ENCODE assay signal across 21 cellular contexts in the genomic region with DNA sequence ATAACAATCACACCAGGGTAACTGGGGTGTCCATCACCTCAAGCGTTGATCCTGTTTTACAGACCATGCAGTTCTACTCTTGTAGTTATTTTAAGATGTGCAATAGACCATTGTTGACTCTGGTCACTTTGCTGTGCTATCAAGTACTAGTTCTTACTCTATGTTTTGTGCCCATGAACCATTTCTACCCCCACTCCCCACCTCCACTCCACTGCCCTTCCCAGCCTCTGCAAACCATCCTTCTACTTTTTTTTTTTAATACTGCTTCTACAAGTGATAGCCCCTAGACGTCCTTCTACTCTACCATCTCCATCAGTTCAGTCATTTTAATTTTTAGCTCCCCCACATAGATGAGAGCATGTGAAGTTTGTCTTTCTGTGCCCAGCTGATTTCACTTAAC. TPM values are rescaled to one million over a fixed set of nuclear protein-coding genes. Genes with fewer than 3 reads are reported as not detected.
DNase-seq lines count a peak whose midpoint lies in the region; ATAC-seq and TF ChIP-seq lines count a peak whose summit lies in the region.
"Had no signal": no experiment of that assay in that cellular context is flagged by ENCODE, and none has a peak within 500 bp of the region (broad histone marks: within the 10 kb centered on the region; RNA-seq: fewer than 3 reads in every experiment).

No MANE protein-coding gene starts in this region.

- no peaks in the 10 kb centered on the region for H3K9me2 ChIP-seq in DOHH2 (replicated peaks; ENCODE audit: control insufficient read depth, low read length)

- H3K27me3 ChIP-seq in DOHH2 (ENCODE audit: control insufficient read depth, low read length), result no peaks in the 10 kb centered on the region
- H3K27me3 ChIP-seq: Peyer's patch had no signal

- no peaks in the 10 kb centered on the region for H3K9me3 ChIP-seq in DOHH2 (ENCODE audit: control insufficient read depth, insufficient read depth, low read length)
- H3K9me3 ChIP-seq: HAP-1, Peyer's patch had no signal

- no peak for DNase-seq in stimulated activated naive CD8-positive, alpha-beta T cell treated with anti-CD3 and anti-CD28 coated beads, Interleukin-15, Interleukin-2, amounts not matched to agents 100 U/mL and 50 U/mL, for 24 hours
- DNase-seq in WTC11 (ENCODE audit: low spot score) (no peak), osteocyte (ENCODE audit: extremely low spot score, unreplicated experiment) (no peak), SIG-M5 (lab: John Stamatoyannopoulos, UW) (no peak)
- DNase-seq: GM23248, MM.1S, NCI-H2029, NCI-H446 treated with DMSO at 0.1 percent for 48 hours, NCI-H526, OCI-M1, SHP77 treated with DMSO at 0.1 percent for 48 hours, SW 1271 had no signal

- no peak for ATAC-seq in stimulated activated naive CD8-positive, alpha-beta T cell treated with anti-CD3 and anti-CD28 coated beads, Interleukin-15, Interleukin-2, amounts not matched to agents 100 U/mL and 50 U/mL, for 24 hours
- no peak for ATAC-seq in WTC11
- no peak for ATAC-seq in HG02981 (IDR thresholded peaks at IDR 0.05; ENCODE audit: unreplicated experiment)

- no peaks in the 10 kb centered on the region for H3K27me3 Mint-ChIP-seq in stimulated activated naive CD8-positive, alpha-beta T cell treated with anti-CD3 and anti-CD28 coated beads, Interleukin-15, Interleukin-2, amounts not matched to agents 100 ng/mL and 50 ng/mL, for 24 hours
- no peaks in the 10 kb centered on the region for H3K27me3 Mint-ChIP-seq in WTC11 (ENCODE audit: low read depth)
- H3K27me3 Mint-ChIP-seq in osteocyte (ENCODE audit: unreplicated experiment), result no peaks in the 10 kb centered on the region
- H3K27me3 Mint-ChIP-seq: IgD-negative memory B cell had no signal

- H3K9me3 Mint-ChIP-seq in stimulated activated naive CD8-positive, alpha-beta T cell treated with anti-CD3 and anti-CD28 coated beads, Interleukin-15, Interleukin-2, amounts not matched to agents 100 ng/mL and 50 ng/mL, for 24 hours, result no peaks in the 10 kb centered on the region
- no peaks in the 10 kb centered on the region for H3K9me3 Mint-ChIP-seq in WTC11
- no peaks in the 10 kb centered on the region for H3K9me3 Mint-ChIP-seq in osteocyte (ENCODE audit: unreplicated experiment)
- H3K9me3 Mint-ChIP-seq: IgD-negative memory B cell had no signal

- H3K27ac ChIP-seq in DOHH2 (ENCODE audit: low read depth, low read length), result peak overlapping the region; percentile 62
- H3K27ac ChIP-seq: C4-2B, GM23248, KMS-11, Peyer's patch, SK-N-MC had no signal

- POLR2A ChIA-PET in WTC11 (lab: Charles Lee), result interaction anchor here (1.8 kb wide), 1 partner anchor 7 kb away, joined by 4 read pairs; no protein-coding TSS in a partner anchor

- H3K4me1 Mint-ChIP-seq in stimulated activated naive CD8-positive, alpha-beta T cell treated with anti-CD3 and anti-CD28 coated beads, Interleukin-15, Interleukin-2, amounts not matched to agents 100 ng/mL and 50 ng/mL, for 24 hours (ENCODE audit: low read depth), result peaks cover 37% of the 10 kb centered on the region
- peaks cover 33% of the 10 kb centered on the region for H3K4me1 Mint-ChIP-seq in WTC11
- H3K4me1 Mint-ChIP-seq in osteocyte (ENCODE audit: unreplicated experiment), result peaks cover 10% of the 10 kb centered on the region

- peaks cover 10% of the 10 kb centered on the region for H3F3A ChIP-seq in DOHH2 (ENCODE audit: control insufficient read depth, insufficient read depth)

- peaks cover 98% of the 10 kb centered on the region for H3K4me1 ChIP-seq in DOHH2 (ENCODE audit: control insufficient read depth, low read length)
- H3K4me1 ChIP-seq: HAP-1, Peyer's patch had no signal

- TF ChIP-seq CTCF in DOHH2 (IDR thresholded peaks at IDR 0.05; ENCODE audit: low read depth, low read length, poor library complexity, severe bottlenecking) (no peak), WTC11 (IDR thresholded peaks at IDR 0.05) (no peak), osteocyte (IDR thresholded peaks at IDR 0.05) (no peak)

- no peaks in the 10 kb centered on the region for H4K20me1 ChIP-seq in DOHH2 (ENCODE audit: control insufficient read depth, insufficient read depth, low read depth, low read length)

- peak overlapping the region; percentile 65 for H3K4me2 ChIP-seq in DOHH2 (ENCODE audit: low read length)
- H3K4me2 ChIP-seq: KMS-11 had no signal

- CTCF ChIA-PET in WTC11 (lab: Charles Lee), result interaction anchor here (1.2 kb wide), 1 partner anchor 37 kb away, joined by 3 read pairs; no protein-coding TSS in a partner anchor

- peak overlapping the region; percentile 4 for H3K27ac Mint-ChIP-seq in stimulated activated naive CD8-positive, alpha-beta T cell treated with anti-CD3 and anti-CD28 coated beads, Interleukin-15, Interleukin-2, amounts not matched to agents 100 ng/mL and 50 ng/mL, for 24 hours
- H3K27ac Mint-ChIP-seq in WTC11, result peak overlapping the region; percentile 30
- no peak overlapping the region for H3K27ac Mint-ChIP-seq in osteocyte (ENCODE audit: unreplicated experiment)

- peak overlapping the region; percentile 52 for H3K4me3 ChIP-seq in DOHH2 (ENCODE audit: low read length)
- H3K4me3 ChIP-seq: GM23248, HAP-1, Peyer's patch, SK-N-MC had no signal

- H3K36me3 Mint-ChIP-seq in stimulated activated naive CD8-positive, alpha-beta T cell treated with anti-CD3 and anti-CD28 coated beads, Interleukin-15, Interleukin-2, amounts not matched to agents 100 ng/mL and 50 ng/mL, for 24 hours (ENCODE audit: low read depth), result peaks cover 25% of the 10 kb centered on the region
- H3K36me3 Mint-ChIP-seq in WTC11 (peaks cover 6% of the 10 kb centered on the region), osteocyte (ENCODE audit: unreplicated experiment) (peaks cover 2% of the 10 kb centered on the region)

- H3K4me3 Mint-ChIP-seq in stimulated activated naive CD8-positive, alpha-beta T cell treated with anti-CD3 and anti-CD28 coated beads, Interleukin-15, Interleukin-2, amounts not matched to agents 100 ng/mL and 50 ng/mL, for 24 hours, result no peak overlapping the region
- H3K4me3 Mint-ChIP-seq in WTC11 (no peak overlapping the region), osteocyte (ENCODE audit: unreplicated experiment) (no peak overlapping the region)

- peaks cover 99% of the 10 kb centered on the region for H3K79me2 ChIP-seq in DOHH2 (ENCODE audit: control insufficient read depth, low read length)

- peaks cover 51% of the 10 kb centered on the region for H3K36me3 ChIP-seq in DOHH2 (ENCODE audit: control insufficient read depth, low read length)
- H3K36me3 ChIP-seq: HAP-1 had no signal

TF ChIP-seq in WTC11, 78 proteins besides CTCF, POLR2A, EP300 and RAD21:
- TF ChIP-seq NR3C1 (CRISPR knock-in tag; conservative IDR thresholded peaks at IDR 0.05; ENCODE audit: low read depth) (no peak), FOXJ3 (CRISPR knock-in tag; IDR thresholded peaks at IDR 0.05; ENCODE audit: borderline replicate concordance) (no peak), NFYB (CRISPR knock-in tag; conservative IDR thresholded peaks at IDR 0.05; ENCODE audit: low read depth) (no peak), ELF4 (CRISPR knock-in tag; IDR thresholded peaks at IDR 0.05; ENCODE audit: low read depth) (no peak), USF1 (CRISPR knock-in tag; IDR thresholded peaks at IDR 0.05) (no peak), MAX (CRISPR knock-in tag; IDR thresholded peaks at IDR 0.05) (no peak), MYBL2 (CRISPR knock-in tag; IDR thresholded peaks at IDR 0.05) (no peak), ZNF671 (CRISPR knock-in tag; IDR thresholded peaks at IDR 0.05) (no peak)
- TF ChIP-seq, protein P1, sequence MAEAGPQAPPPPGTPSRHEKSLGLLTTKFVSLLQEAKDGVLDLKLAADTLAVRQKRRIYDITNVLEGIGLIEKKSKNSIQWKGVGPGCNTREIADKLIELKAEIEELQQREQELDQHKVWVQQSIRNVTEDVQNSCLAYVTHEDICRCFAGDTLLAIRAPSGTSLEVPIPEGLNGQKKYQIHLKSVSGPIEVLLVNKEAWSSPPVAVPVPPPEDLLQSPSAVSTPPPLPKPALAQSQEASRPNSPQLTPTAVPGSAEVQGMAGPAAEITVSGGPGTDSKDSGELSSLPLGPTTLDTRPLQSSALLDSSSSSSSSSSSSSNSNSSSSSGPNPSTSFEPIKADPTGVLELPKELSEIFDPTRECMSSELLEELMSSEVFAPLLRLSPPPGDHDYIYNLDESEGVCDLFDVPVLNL (CRISPR knock-in tag; IDR thresholded peaks at IDR 0.05; ENCODE audit: borderline replicate concordance, low read depth), result no peak
- TF ChIP-seq, protein P2, sequence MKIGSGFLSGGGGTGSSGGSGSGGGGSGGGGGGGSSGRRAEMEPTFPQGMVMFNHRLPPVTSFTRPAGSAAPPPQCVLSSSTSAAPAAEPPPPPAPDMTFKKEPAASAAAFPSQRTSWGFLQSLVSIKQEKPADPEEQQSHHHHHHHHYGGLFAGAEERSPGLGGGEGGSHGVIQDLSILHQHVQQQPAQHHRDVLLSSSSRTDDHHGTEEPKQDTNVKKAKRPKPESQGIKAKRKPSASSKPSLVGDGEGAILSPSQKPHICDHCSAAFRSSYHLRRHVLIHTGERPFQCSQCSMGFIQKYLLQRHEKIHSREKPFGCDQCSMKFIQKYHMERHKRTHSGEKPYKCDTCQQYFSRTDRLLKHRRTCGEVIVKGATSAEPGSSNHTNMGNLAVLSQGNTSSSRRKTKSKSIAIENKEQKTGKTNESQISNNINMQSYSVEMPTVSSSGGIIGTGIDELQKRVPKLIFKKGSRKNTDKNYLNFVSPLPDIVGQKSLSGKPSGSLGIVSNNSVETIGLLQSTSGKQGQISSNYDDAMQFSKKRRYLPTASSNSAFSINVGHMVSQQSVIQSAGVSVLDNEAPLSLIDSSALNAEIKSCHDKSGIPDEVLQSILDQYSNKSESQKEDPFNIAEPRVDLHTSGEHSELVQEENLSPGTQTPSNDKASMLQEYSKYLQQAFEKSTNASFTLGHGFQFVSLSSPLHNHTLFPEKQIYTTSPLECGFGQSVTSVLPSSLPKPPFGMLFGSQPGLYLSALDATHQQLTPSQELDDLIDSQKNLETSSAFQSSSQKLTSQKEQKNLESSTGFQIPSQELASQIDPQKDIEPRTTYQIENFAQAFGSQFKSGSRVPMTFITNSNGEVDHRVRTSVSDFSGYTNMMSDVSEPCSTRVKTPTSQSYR (CRISPR knock-in tag; IDR thresholded peaks at IDR 0.05), result no peak

RNA-seq across cellular contexts. Expression of gene EHMT1, which starts 38.8 kb away (rescaled TPM):
- total RNA-seq in WTC11 (2021) (152 to 170 TPM (median 154 TPM) in 3 replicates), osteocyte (88.6 and 93.3 TPM in 2 replicates)

RNA-seq across cellular contexts. Expression of gene ARRDC1, which starts 52.1 kb away (rescaled TPM):
- 41.2 to 48.3 TPM (median 41.3 TPM) in 3 replicates for total RNA-seq in WTC11 (2021)
- total RNA-seq in osteocyte, result 28.7 and 30.2 TPM in 2 replicates
